ENCODE assay signal across 1 cellular context in genomic region chr6:108565893-108566292, GRCh38.
TF ChIP-seq lines count a peak whose summit lies in the region.

No MANE protein-coding gene starts in this region.

TF ChIP-seq in GM12878, 131 proteins besides CTCF, POLR2A, EP300 and RAD21 (continued from another document and continues in another):
- TF ChIP-seq BCLAF1 (IDR thresholded peaks at IDR 0.05), result no peak
- no peak for TF ChIP-seq TARDBP (IDR thresholded peaks at IDR 0.05; ENCODE audit: borderline replicate concordance)
- no peak for TF ChIP-seq YBX1 (IDR thresholded peaks at IDR 0.05)
- 0 out of 2 replicates have a peak, but pooled peaks have one; percentile 22 for TF ChIP-seq CREB1 (IDR thresholded peaks at IDR 0.05; ENCODE audit: low read depth)
- TF ChIP-seq LARP7 (IDR thresholded peaks at IDR 0.05), result no peak
- TF ChIP-seq ESRRA (IDR thresholded peaks at IDR 0.05; ENCODE audit: low read length), result peak; percentile 58; the same call in 1 of the 2 replicates
- TF ChIP-seq NKRF (conservative IDR thresholded peaks at IDR 0.05), result no peak
- no peak for TF ChIP-seq BACH1 (IDR thresholded peaks at IDR 0.05; ENCODE audit: borderline replicate concordance)
- TF ChIP-seq E2F4 (IDR thresholded peaks at IDR 0.05; ENCODE audit: low read depth, low read length), result no peak
- no peak for TF ChIP-seq NR2C2 (IDR thresholded peaks at IDR 0.05; ENCODE audit: borderline replicate concordance, control insufficient read depth, insufficient read length, low read depth)
- peak in 1 of 2 experiments; percentile 59; a peak in 2 of 4 replicates for TF ChIP-seq BHLHE40 (IDR thresholded peaks at IDR 0.05; ENCODE audit: borderline replicate concordance in 1 of 2, low read depth in 2 of 2, low read length in 1 of 2)
- TF ChIP-seq CEBPB (IDR thresholded peaks at IDR 0.05; ENCODE audit: borderline replicate concordance in 1 of 2, low read depth in 2 of 2, low read length in 2 of 2), result no peak
- TF ChIP-seq ZNF687 (IDR thresholded peaks at IDR 0.05), result no peak
- no peak for TF ChIP-seq USF1 (IDR thresholded peaks at IDR 0.05; ENCODE audit: borderline replicate concordance, extremely low read length, insufficient read depth, low read depth, low read length)
- TF ChIP-seq EED (IDR thresholded peaks at IDR 0.05; ENCODE audit: low read depth), result no peak
- TF ChIP-seq BCL11A (IDR thresholded peaks at IDR 0.05; ENCODE audit: low read depth, low read length), result no peak
- TF ChIP-seq PBX3 (IDR thresholded peaks at IDR 0.05; ENCODE audit: insufficient replicate concordance, low read depth, low read length), result no peak
- TF ChIP-seq BCL3 (IDR thresholded peaks at IDR 0.05; ENCODE audit: borderline replicate concordance, insufficient read depth, low read depth, low read length, poor library complexity, severe bottlenecking), result no peak
- no peak for TF ChIP-seq YY1 (IDR thresholded peaks at IDR 0.05; ENCODE audit: low read depth, low read length)
- no peak for TF ChIP-seq MAX (IDR thresholded peaks at IDR 0.05; ENCODE audit: low read depth, low read length)
- TF ChIP-seq NBN (IDR thresholded peaks at IDR 0.05), result no peak
- no peak for TF ChIP-seq RELB (IDR thresholded peaks at IDR 0.05; ENCODE audit: low read depth)
- peak; percentile 14; the same call in 1 of the 2 replicates for TF ChIP-seq SMARCA5 (IDR thresholded peaks at IDR 0.05)
- no peak for TF ChIP-seq FOS (IDR thresholded peaks at IDR 0.05; ENCODE audit: borderline replicate concordance, extremely low read depth, insufficient read length)
- TF ChIP-seq CHD4 (IDR thresholded peaks at IDR 0.05), result no peak
- TF ChIP-seq MEF2A (IDR thresholded peaks at IDR 0.05; ENCODE audit: insufficient read depth, low read depth, low read length), result 0 out of 2 replicates have a peak, but pooled peaks have one; percentile 32
- no peak for TF ChIP-seq IRF3 (IDR thresholded peaks at IDR 0.05)
- TF ChIP-seq ZNF384 (IDR thresholded peaks at IDR 0.05; ENCODE audit: borderline replicate concordance, low read depth, low read length), result no peak
- TF ChIP-seq TCF12 (IDR thresholded peaks at IDR 0.05; ENCODE audit: low read depth, low read length), result no peak
- TF ChIP-seq REST (IDR thresholded peaks at IDR 0.05; ENCODE audit: low read depth, low read length), result no peak
- TF ChIP-seq SMAD1 (IDR thresholded peaks at IDR 0.05; ENCODE audit: low read depth, partially characterized antibody), result no peak
- no peak for TF ChIP-seq MTA2 (IDR thresholded peaks at IDR 0.05; ENCODE audit: low read depth)
